In genomic region chr13:113125506-113126264, GRCh38 we compare ENCODE assay signal across 22 cellular contexts. TPM values are rescaled to one million over a fixed set of nuclear protein-coding genes. Genes with fewer than 3 reads are reported as not detected.
"Had no signal": no experiment of that assay in that cellular context is flagged by ENCODE, and none has a peak within 500 bp of the region (broad histone marks: within the 10 kb centered on the region; RNA-seq: fewer than 3 reads in every experiment).

No MANE protein-coding gene starts in this region.

- DNase-seq: activated CD4-positive, alpha-beta T cell treated with anti-CD3 and anti-CD28 coated beads, Interleukin-2, amount 10 ng/mL, durations not matched to agents 7 days and 5 days; activated CD4-positive, CD25-positive, alpha-beta regulatory T cell; activated naive CD4-positive, alpha-beta T cell; activated naive CD8-positive, alpha-beta T cell treated with anti-CD3 and anti-CD28 coated beads, Interleukin-2, amount 10 ng/mL, durations not matched to agents 7 days and 5 days; amygdala; foreskin fibroblast; left ventricle myocardium inferior; naive thymus-derived CD4-positive, alpha-beta T cell; SK-N-SH; stimulated activated CD4-positive, alpha-beta T cell treated with anti-CD3 and anti-CD28 coated beads, Interleukin-4, amount 100 ng/mL, for 4 hours; testis had no signal

- H3K27ac ChIP-seq: cardiac muscle cell, dorsolateral prefrontal cortex, epithelial cell of prostate, hepatocyte, left ventricle myocardium inferior, pancreas, right lobe of liver, testis, upper lobe of left lung had no signal

- H3K4me1 ChIP-seq: pancreas had no signal

- H3K9me3 ChIP-seq: left ventricle myocardium inferior, pancreas, right lobe of liver, SK-N-SH, testis, upper lobe of left lung had no signal

- ATAC-seq: naive thymus-derived CD4-positive, alpha-beta T cell; pancreas; right lobe of liver; stimulated activated memory B cell treated with anti-CD40 and anti-IgM and Interleukin-4, amounts not matched to agents 10 μg/mL and 1 μg/mL and 100 μg/mL, for 72 hours had no signal

- H3K36me3 ChIP-seq: cardiac muscle cell, left ventricle myocardium inferior, pancreas, upper lobe of left lung had no signal

- H3K4me3 ChIP-seq: cardiac muscle cell, dorsolateral prefrontal cortex, hepatocyte, left ventricle myocardium inferior, pancreas, right lobe of liver, testis, upper lobe of left lung had no signal

- H3K27me3 ChIP-seq: hepatocyte, right lobe of liver, testis had no signal

RNA-seq across cellular contexts. Expression of gene F10, which starts 3.1 kb away (rescaled TPM):
- total RNA-seq: activated CD4-positive, alpha-beta T cell treated with anti-CD3 and anti-CD28 coated beads, Interleukin-2, amount 10 ng/mL, durations not matched to agents 7 days and 5 days; activated naive CD8-positive, alpha-beta T cell treated with anti-CD3 and anti-CD28 coated beads, Interleukin-2, amount 10 ng/mL, durations not matched to agents 7 days and 5 days; activated T-helper 1 cell treated with anti-CD3 and anti-CD28 coated beads, Interleukin-12 subunit alpha, Interleukin-12 subunit beta, Interleukin-2, Interleukin-4 antibody, amounts not matched to agents 30 ng/mL and 10 ng/mL and 1 ng/mL, durations not matched to agents 14 hours and 24 hours and 36 hours; glomerular endothelial cell; naive thymus-derived CD4-positive, alpha-beta T cell had no signal
- polyA plus RNA-seq: naive thymus-derived CD4-positive, alpha-beta T cell had no signal

RNA-seq across cellular contexts. Expression of gene F7, which starts 20.1 kb away (rescaled TPM):
- total RNA-seq: activated CD4-positive, alpha-beta T cell treated with anti-CD3 and anti-CD28 coated beads, Interleukin-2, amount 10 ng/mL, durations not matched to agents 7 days and 5 days; activated T-helper 1 cell treated with anti-CD3 and anti-CD28 coated beads, Interleukin-12 subunit alpha, Interleukin-12 subunit beta, Interleukin-2, Interleukin-4 antibody, amounts not matched to agents 30 ng/mL and 10 ng/mL and 1 ng/mL, durations not matched to agents 14 hours and 24 hours and 36 hours; glomerular endothelial cell; left ventricle myocardium inferior had no signal
- polyA plus RNA-seq: cardiac muscle cell; naive thymus-derived CD4-positive, alpha-beta T cell; SK-N-SH had no signal

RNA-seq across cellular contexts. Expression of gene PROZ, which starts 32.8 kb away (rescaled TPM):
- total RNA-seq: activated naive CD8-positive, alpha-beta T cell treated with anti-CD3 and anti-CD28 coated beads, Interleukin-2, amount 10 ng/mL, durations not matched to agents 7 days and 5 days; activated T-helper 1 cell treated with anti-CD3 and anti-CD28 coated beads, Interleukin-12 subunit alpha, Interleukin-12 subunit beta, Interleukin-2, Interleukin-4 antibody, amounts not matched to agents 30 ng/mL and 10 ng/mL and 1 ng/mL, durations not matched to agents 14 hours and 24 hours and 36 hours; cardiac muscle cell; glomerular endothelial cell; left ventricle myocardium inferior; mucosa of gallbladder; pancreas; upper lobe of left lung had no signal
- polyA plus RNA-seq: naive thymus-derived CD4-positive, alpha-beta T cell; SK-N-SH had no signal
